Comparison of ENCODE assay signal across 16 cellular contexts in genomic region chr2:54587439-54588016, GRCh38.
DNase-seq lines count a peak whose midpoint lies in the region; ATAC-seq and TF ChIP-seq lines count a peak whose summit lies in the region.
"Had no signal": no experiment of that assay in that cellular context is flagged by ENCODE, and none has a peak within 500 bp of the region (broad histone marks: within the 10 kb centered on the region; RNA-seq: fewer than 3 reads in every experiment).

No MANE protein-coding gene starts in this region.

- POLR2A ChIA-PET in T-cell (lab: Charles Lee) (interaction anchor here (0.5 to 1.0 kb wide), 3 partner anchors 10 to 28 kb away, joined by 3 to 6 read pairs (median 5); no protein-coding TSS in a partner anchor), GM10248 (lab: Yijun Ruan, JAX) (no interaction called here)

- DNase-seq in Right ventricle myocardium superior (no peak), right atrium auricular region (ENCODE audit: low spot score) (no peak), T-cell (no peak), immature natural killer cell (no peak), GDM1 (lab: John Stamatoyannopoulos, UW) (no peak), GM10248 (ENCODE audit: extremely low spot score) (no peak), upper lobe of right lung (no peak)
- DNase-seq: activated T-cell treated with anti-CD3 and anti-CD28 coated beads, Interleukin-2, amount 50 U/mL, for 48 hours; brain microvascular endothelial cell; DND-41; effector CD8-positive, alpha-beta T cell; NCI-H1092; NCI-H2171; stimulated activated CD4-positive, alpha-beta T cell treated with anti-CD3 and anti-CD28 coated beads, Interleukin-1b, Interleukin-23, amount 100 ng/mL, for 48 hours had no signal

- TF ChIP-seq CTCF in right atrium auricular region (IDR thresholded peaks at IDR 0.05) (no peak), GM10248 (IDR thresholded peaks at IDR 0.05; ENCODE audit: control extremely low read depth, extremely low read depth, low read depth, missing control alignments) (no peak), upper lobe of right lung (IDR thresholded peaks at IDR 0.05) (no peak)

- ATAC-seq in Right ventricle myocardium superior (ENCODE audit: poor library complexity) (peak; percentile 4), T-cell (replicated peaks in 1 of 4) (no peak), upper lobe of right lung (no peak)
- no peak for ATAC-seq in stimulated activated memory B cell treated with anti-CD40 and anti-IgM and Interleukin-4, amounts not matched to agents 10 μg/mL and 1 μg/mL and 100 μg/mL, for 72 hours

- H3K9me3 ChIP-seq in right atrium auricular region (no peaks in the 10 kb centered on the region), upper lobe of right lung (no peaks in the 10 kb centered on the region)

- H3K4me1 Mint-ChIP-seq in T-cell (peaks cover 91 to 98% (median 97%) of the 10 kb centered on the region in 3 donors), immature natural killer cell (peaks cover 86 to 93% of the 10 kb centered on the region in 2 donors)
- peaks cover 82% of the 10 kb centered on the region for H3K4me1 Mint-ChIP-seq in stimulated activated memory B cell treated with anti-CD40 and anti-IgM and Interleukin-4, amounts not matched to agents 10 μg/mL and 1 μg/mL and 100 μg/mL, for 72 hours

- intact Hi-C loops in Right ventricle myocardium superior (cut with DNase I) (no loop called here), upper lobe of right lung (cut with DNase I) (no loop called here)

- no peak overlapping the region for H3K4me3 ChIP-seq in right atrium auricular region
- no peak overlapping the region for H3K4me3 ChIP-seq in upper lobe of right lung

- H3K4me1 ChIP-seq in right atrium auricular region (peaks cover 0 to 89% of the 10 kb centered on the region in 2 donors), upper lobe of right lung (peaks cover 81% of the 10 kb centered on the region)

- H3K4me3 Mint-ChIP-seq in T-cell (peak overlapping the region in 2 of 3 donors; percentile 32 to 56), immature natural killer cell (peak overlapping the region in 3 of 5 donors; percentile 1 to 46 (median 18))
- no peak overlapping the region for H3K4me3 Mint-ChIP-seq in stimulated activated memory B cell treated with anti-CD40 and anti-IgM and Interleukin-4, amounts not matched to agents 10 μg/mL and 1 μg/mL and 100 μg/mL, for 72 hours
- H3K4me3 Mint-ChIP-seq: WTC11 had no signal

- no peaks in the 10 kb centered on the region for H3K27me3 Mint-ChIP-seq in T-cell
- peaks cover 0 to 2% (median 0%) of the 10 kb centered on the region in 3 donors for H3K27me3 Mint-ChIP-seq in immature natural killer cell (ENCODE audit: low read depth in 3 of 3)
- no peaks in the 10 kb centered on the region for H3K27me3 Mint-ChIP-seq in stimulated activated memory B cell treated with anti-CD40 and anti-IgM and Interleukin-4, amounts not matched to agents 10 μg/mL and 1 μg/mL and 100 μg/mL, for 72 hours

- no peaks in the 10 kb centered on the region for H3K9me3 Mint-ChIP-seq in T-cell
- H3K9me3 Mint-ChIP-seq in immature natural killer cell: no peaks in the 10 kb centered on the region
- H3K9me3 Mint-ChIP-seq in stimulated activated memory B cell treated with anti-CD40 and anti-IgM and Interleukin-4, amounts not matched to agents 10 μg/mL and 1 μg/mL and 100 μg/mL, for 72 hours: no peaks in the 10 kb centered on the region
- H3K9me3 Mint-ChIP-seq: WTC11 had no signal

- H3K27ac Mint-ChIP-seq in T-cell (peak overlapping the region; percentile 95 to 97), immature natural killer cell (peak overlapping the region in 2 of 6 donors; percentile 8 to 34)
- H3K27ac Mint-ChIP-seq in stimulated activated memory B cell treated with anti-CD40 and anti-IgM and Interleukin-4, amounts not matched to agents 10 μg/mL and 1 μg/mL and 100 μg/mL, for 72 hours: peak overlapping the region; percentile 85

- H3K27me3 ChIP-seq in right atrium auricular region (no peaks in the 10 kb centered on the region), upper lobe of right lung (no peaks in the 10 kb centered on the region)
- H3K27me3 ChIP-seq: brain microvascular endothelial cell had no signal

- CTCF ChIA-PET in T-cell (lab: Charles Lee) (interaction anchor here in 1 of 2 donors (2.2 kb wide), 1 partner anchor 29 kb away, joined by 6 read pairs; no protein-coding TSS in a partner anchor), GM10248 (lab: Yijun Ruan, JAX) (interaction anchor here (1.3 to 2.4 kb wide), 2 partner anchors 9 to 29 kb away, joined by 3 to 9 read pairs; no protein-coding TSS in a partner anchor)

- peaks cover 8% of the 10 kb centered on the region for H3K36me3 Mint-ChIP-seq in T-cell
- no peaks in the 10 kb centered on the region for H3K36me3 Mint-ChIP-seq in immature natural killer cell
- peaks cover 6% of the 10 kb centered on the region for H3K36me3 Mint-ChIP-seq in stimulated activated memory B cell treated with anti-CD40 and anti-IgM and Interleukin-4, amounts not matched to agents 10 μg/mL and 1 μg/mL and 100 μg/mL, for 72 hours
- H3K36me3 Mint-ChIP-seq: WTC11 had no signal

- H3K27ac ChIP-seq in right atrium auricular region (peak overlapping the region in 1 of 2 donors; percentile 20), upper lobe of right lung (no peak overlapping the region)

- H3K36me3 ChIP-seq in right atrium auricular region (peaks cover 2% of the 10 kb centered on the region), upper lobe of right lung (peaks cover 5% of the 10 kb centered on the region)
